11 cellular contexts compared by ENCODE assay signal in genomic region chr5:176529824-176530195, GRCh38. TPM values are rescaled to one million over a fixed set of nuclear protein-coding genes. Genes with fewer than 3 reads are reported as not detected.
DNase-seq lines count a peak whose midpoint lies in the region; ATAC-seq and TF ChIP-seq lines count a peak whose summit lies in the region.
"Had no signal": no experiment of that assay in that cellular context is flagged by ENCODE, and none has a peak within 500 bp of the region (broad histone marks: within the 10 kb centered on the region; RNA-seq: fewer than 3 reads in every experiment).

No MANE protein-coding gene starts in this region.

- no peak for TF ChIP-seq POLR2A in tibial nerve (IDR thresholded peaks at IDR 0.05)

- no peak overlapping the region for H3K4me2 ChIP-seq in GM23338

- H3K27me3 ChIP-seq in GM23338 (ENCODE audit: insufficient read depth) (no peaks in the 10 kb centered on the region), tibial nerve (no peaks in the 10 kb centered on the region)

- 73 to 77% methylated on average over 8 to 11 of the region's 11 CpGs for WGBS in tibial nerve, 2 donors

- TF ChIP-seq EP300 in tibial nerve (IDR thresholded peaks at IDR 0.05): no peak

- H3K79me2 ChIP-seq in GM23338 (replicated peaks; ENCODE audit: insufficient read depth): peaks cover 32% of the 10 kb centered on the region

- DNase-seq in GM10266 (ENCODE audit: extremely low spot score): peak; percentile 52
- peak; percentile 89 for DNase-seq in Kasumi-1 (lab: John Stamatoyannopoulos, UW)
- peak; percentile 32 for DNase-seq in activated T-helper 1 cell treated with anti-CD3 and anti-CD28 coated beads, Interleukin-12 subunit alpha, Interleukin-12 subunit beta, Interleukin-2, Interleukin-4 antibody, amounts not matched to agents 30 ng/mL and 10 ng/mL and 1 ng/mL, durations not matched to agents 14 hours and 24 hours and 36 hours (ENCODE audit: low spot score)
- no peak for DNase-seq in natural killer cell treated with Interleukin-12 subunit alpha and Interleukin-12 subunit beta and Interleukin-15 and Interleukin-18, amount 100 ng/mL, for 72 hours (ENCODE audit: low spot score)
- no peak for DNase-seq in GM23338 (ENCODE audit: low spot score)
- no peak for DNase-seq in Right ventricle myocardium superior
- no peak for DNase-seq in tibial nerve (ENCODE audit: low spot score in 2 of 2)
- DNase-seq: GM23248 had no signal

- H3K9me3 ChIP-seq in tibial nerve: no peaks in the 10 kb centered on the region

- H3K36me3 Mint-ChIP-seq in activated T-helper 1 cell treated with anti-CD3 and anti-CD28 coated beads, Interleukin-12 subunit alpha, Interleukin-12 subunit beta, Interleukin-2, Interleukin-4 antibody, amounts not matched to agents 30 ng/mL and 10 ng/mL and 1 ng/mL, durations not matched to agents 14 hours and 24 hours and 36 hours (ENCODE audit: low read depth): peaks cover 25% of the 10 kb centered on the region
- H3K36me3 Mint-ChIP-seq in natural killer cell treated with Interleukin-12 subunit alpha and Interleukin-12 subunit beta and Interleukin-15 and Interleukin-18, amount 100 ng/mL, for 72 hours: no peaks in the 10 kb centered on the region
- peaks cover 55% of the 10 kb centered on the region for H3K36me3 Mint-ChIP-seq in GM23338 (ENCODE audit: low read depth)

- peaks cover 16% of the 10 kb centered on the region for H3K4me1 ChIP-seq in GM23338 (ENCODE audit: insufficient read depth)
- H3K4me1 ChIP-seq in tibial nerve: peaks cover 3 to 67% (median 48%) of the 10 kb centered on the region in 4 donors

- H4K20me1 ChIP-seq in GM23338 (replicated peaks; ENCODE audit: insufficient read depth): peaks cover 25% of the 10 kb centered on the region

- peak overlapping the region; percentile 86 for H3K27ac Mint-ChIP-seq in activated T-helper 1 cell treated with anti-CD3 and anti-CD28 coated beads, Interleukin-12 subunit alpha, Interleukin-12 subunit beta, Interleukin-2, Interleukin-4 antibody, amounts not matched to agents 30 ng/mL and 10 ng/mL and 1 ng/mL, durations not matched to agents 14 hours and 24 hours and 36 hours
- peak overlapping the region; percentile 90 to 92 for H3K27ac Mint-ChIP-seq in natural killer cell treated with Interleukin-12 subunit alpha and Interleukin-12 subunit beta and Interleukin-15 and Interleukin-18, amount 100 ng/mL, for 72 hours
- no peak overlapping the region for H3K27ac Mint-ChIP-seq in GM23338

- H3K9me2 ChIP-seq in GM23338 (ENCODE audit: insufficient read depth): no peaks in the 10 kb centered on the region

- intact Hi-C loops in activated T-helper 1 cell treated with anti-CD3 and anti-CD28 coated beads, Interleukin-12 subunit alpha, Interleukin-12 subunit beta, Interleukin-2, Interleukin-4 antibody, amounts not matched to agents 30 ng/mL and 10 ng/mL and 1 ng/mL, durations not matched to agents 14 hours and 24 hours and 36 hours (cut with micrococcal nuclease): loop anchor here (10.0 kb wide), 2 partner anchors 825 to 1065 kb away; partner anchors contain the start of genes LMAN2, RGS14 and TMED9
- intact Hi-C loops in Right ventricle myocardium superior (cut with DNase I): loop anchor here (10.0 kb wide), 1 partner anchor 115 kb away; the partner anchor contains the start of gene CLTB

- H3F3A ChIP-seq in GM23338 (replicated peaks; ENCODE audit: low read depth): peaks cover 12% of the 10 kb centered on the region; the same call in 1 of the 2 replicates

- peak; percentile 64 to 67 for ATAC-seq in natural killer cell treated with Interleukin-12 subunit alpha and Interleukin-12 subunit beta and Interleukin-15 and Interleukin-18, amount 100 ng/mL, for 72 hours
- no peak for ATAC-seq in GM23338
- ATAC-seq in Right ventricle myocardium superior (ENCODE audit: poor library complexity): no peak
- no peak for ATAC-seq in GM18873 (IDR thresholded peaks at IDR 0.05; ENCODE audit: low FRiP score, unreplicated experiment)

- H3K4me1 Mint-ChIP-seq in activated T-helper 1 cell treated with anti-CD3 and anti-CD28 coated beads, Interleukin-12 subunit alpha, Interleukin-12 subunit beta, Interleukin-2, Interleukin-4 antibody, amounts not matched to agents 30 ng/mL and 10 ng/mL and 1 ng/mL, durations not matched to agents 14 hours and 24 hours and 36 hours (ENCODE audit: low read depth): peaks cover 31% of the 10 kb centered on the region
- peaks cover 32 to 39% of the 10 kb centered on the region in 2 donors for H3K4me1 Mint-ChIP-seq in natural killer cell treated with Interleukin-12 subunit alpha and Interleukin-12 subunit beta and Interleukin-15 and Interleukin-18, amount 100 ng/mL, for 72 hours (ENCODE audit: low read depth in 2 of 2)
- peaks cover 17% of the 10 kb centered on the region for H3K4me1 Mint-ChIP-seq in GM23338

- H3K9me3 Mint-ChIP-seq in activated T-helper 1 cell treated with anti-CD3 and anti-CD28 coated beads, Interleukin-12 subunit alpha, Interleukin-12 subunit beta, Interleukin-2, Interleukin-4 antibody, amounts not matched to agents 30 ng/mL and 10 ng/mL and 1 ng/mL, durations not matched to agents 14 hours and 24 hours and 36 hours: no peaks in the 10 kb centered on the region
- H3K9me3 Mint-ChIP-seq in natural killer cell treated with Interleukin-12 subunit alpha and Interleukin-12 subunit beta and Interleukin-15 and Interleukin-18, amount 100 ng/mL, for 72 hours: no peaks in the 10 kb centered on the region
- no peaks in the 10 kb centered on the region for H3K9me3 Mint-ChIP-seq in GM23338

- H2AFZ ChIP-seq in GM23338: no peak overlapping the region
- H2AFZ ChIP-seq: GM23248 had no signal

- H3K4me3 ChIP-seq in GM23338 (no peak overlapping the region), tibial nerve (no peak overlapping the region)
- H3K4me3 ChIP-seq: GM23248 had no signal

- peak overlapping the region; percentile 81 for H3K4me3 Mint-ChIP-seq in activated T-helper 1 cell treated with anti-CD3 and anti-CD28 coated beads, Interleukin-12 subunit alpha, Interleukin-12 subunit beta, Interleukin-2, Interleukin-4 antibody, amounts not matched to agents 30 ng/mL and 10 ng/mL and 1 ng/mL, durations not matched to agents 14 hours and 24 hours and 36 hours
- H3K4me3 Mint-ChIP-seq in natural killer cell treated with Interleukin-12 subunit alpha and Interleukin-12 subunit beta and Interleukin-15 and Interleukin-18, amount 100 ng/mL, for 72 hours: peak overlapping the region; percentile 83
- H3K4me3 Mint-ChIP-seq in GM23338: no peak overlapping the region

- TF ChIP-seq CTCF in GM10266 (IDR thresholded peaks at IDR 0.05; ENCODE audit: control insufficient read depth, insufficient read depth, low read depth, missing control alignments): no peak
- no peak for TF ChIP-seq CTCF in GM23338 (conservative IDR thresholded peaks at IDR 0.05; ENCODE audit: low read depth in 2 of 2)
- TF ChIP-seq CTCF in tibial nerve (IDR thresholded peaks at IDR 0.05): no peak

- peaks cover 14% of the 10 kb centered on the region; the same call in 1 of the 2 replicates for H3K36me3 ChIP-seq in GM23338 (ENCODE audit: insufficient read depth)
- H3K36me3 ChIP-seq in tibial nerve: peaks cover 0 to 64% (median 22%) of the 10 kb centered on the region in 3 donors

- no peaks in the 10 kb centered on the region for H3K27me3 Mint-ChIP-seq in activated T-helper 1 cell treated with anti-CD3 and anti-CD28 coated beads, Interleukin-12 subunit alpha, Interleukin-12 subunit beta, Interleukin-2, Interleukin-4 antibody, amounts not matched to agents 30 ng/mL and 10 ng/mL and 1 ng/mL, durations not matched to agents 14 hours and 24 hours and 36 hours (ENCODE audit: insufficient read depth)
- no peaks in the 10 kb centered on the region for H3K27me3 Mint-ChIP-seq in natural killer cell treated with Interleukin-12 subunit alpha and Interleukin-12 subunit beta and Interleukin-15 and Interleukin-18, amount 100 ng/mL, for 72 hours
- H3K27me3 Mint-ChIP-seq in GM23338 (ENCODE audit: insufficient read depth, low read depth, poor library complexity): peaks cover 20% of the 10 kb centered on the region

- H3K27ac ChIP-seq in GM23338 (ENCODE audit: low read depth) (no peak overlapping the region), tibial nerve (no peak overlapping the region)
- H3K27ac ChIP-seq: GM23248 had no signal

TF ChIP-seq in GM23338, 12 proteins besides CTCF, POLR2A, EP300 and RAD21:
- TF ChIP-seq JUNB (IDR thresholded peaks at IDR 0.05; ENCODE audit: unreplicated experiment): no peak

RNA-seq across cellular contexts. Expression of gene RNF44, which starts 7.4 kb away (rescaled TPM):
- 78.0 and 80.3 TPM in 2 replicates for total RNA-seq in activated T-helper 1 cell treated with anti-CD3 and anti-CD28 coated beads, Interleukin-12 subunit alpha, Interleukin-12 subunit beta, Interleukin-2, Interleukin-4 antibody, amounts not matched to agents 30 ng/mL and 10 ng/mL and 1 ng/mL, durations not matched to agents 14 hours and 24 hours and 36 hours
- 10 to 100 TPM; 58.1 to 76.3 TPM for total RNA-seq in natural killer cell treated with Interleukin-12 subunit alpha and Interleukin-12 subunit beta and Interleukin-15 and Interleukin-18, amount 100 ng/mL, for 72 hours
- 78.5 and 104 TPM in 2 replicates for total RNA-seq in GM23338 (2014; rRNA removed; shearing (Covaris generic))
- polyA plus RNA-seq in GM23338 (2016; fragmentation: Nextera tagmentation; extraction: Ambion mirVana): 56.7 and 59.3 TPM in 2 replicates
- total RNA-seq in Right ventricle myocardium superior (27.8 TPM), tibial nerve (10 to 100 TPM; 11.1 to 28.5 (median 21.8) TPM)

RNA-seq across cellular contexts. Expression of gene CDHR2, which starts 19.3 kb away (rescaled TPM):
- total RNA-seq in activated T-helper 1 cell treated with anti-CD3 and anti-CD28 coated beads, Interleukin-12 subunit alpha, Interleukin-12 subunit beta, Interleukin-2, Interleukin-4 antibody, amounts not matched to agents 30 ng/mL and 10 ng/mL and 1 ng/mL, durations not matched to agents 14 hours and 24 hours and 36 hours: 0.08 and 0.42 TPM in 2 replicates
- total RNA-seq in natural killer cell treated with Interleukin-12 subunit alpha and Interleukin-12 subunit beta and Interleukin-15 and Interleukin-18, amount 100 ng/mL, for 72 hours: under 1 TPM; 0.33 to 0.40 TPM
- total RNA-seq in GM23338 (2014; rRNA removed; shearing (Covaris generic)): not detected in 2 replicates
- polyA plus RNA-seq in GM23338 (2016; fragmentation: Nextera tagmentation; extraction: Ambion mirVana): 0.17 TPM in 1 of 2 replicates, not detected in the other
- total RNA-seq in Right ventricle myocardium superior (0.19 TPM), tibial nerve (not detected)
- total RNA-seq: fibroblast of villous mesenchyme, GM23248, NCI-H460 had no signal
- polyA plus RNA-seq: GM23248 had no signal

Comparison
In these comparisons a context has a peak if more than half of its experiments do, and no peak if none do; other contexts are left out.
1. DNase-seq: peak in GM10266 (single experiment), Kasumi-1 (2 of 2) and activated T-helper 1 cell treated with anti-CD3 and anti-CD28 coated beads, Interleukin-12 subunit alpha, Interleukin-12 subunit beta, Interleukin-2, Interleukin-4 antibody, amounts not matched to agents 30 ng/mL and 10 ng/mL and 1 ng/mL, durations not matched to agents 14 hours and 24 hours and 36 hours (single experiment); none in natural killer cell treated with Interleukin-12 subunit alpha and Interleukin-12 subunit beta and Interleukin-15 and Interleukin-18, amount 100 ng/mL, for 72 hours (single experiment), GM23338 (single experiment), Right ventricle myocardium superior (single experiment) and tibial nerve (0 of 2).
2. ATAC-seq: peak in natural killer cell treated with Interleukin-12 subunit alpha and Interleukin-12 subunit beta and Interleukin-15 and Interleukin-18, amount 100 ng/mL, for 72 hours (2 of 2); none in GM23338 (single experiment), Right ventricle myocardium superior (single experiment) and GM18873 (single experiment).